ENCODE assay signal across 8 cellular contexts in the genomic region with DNA sequence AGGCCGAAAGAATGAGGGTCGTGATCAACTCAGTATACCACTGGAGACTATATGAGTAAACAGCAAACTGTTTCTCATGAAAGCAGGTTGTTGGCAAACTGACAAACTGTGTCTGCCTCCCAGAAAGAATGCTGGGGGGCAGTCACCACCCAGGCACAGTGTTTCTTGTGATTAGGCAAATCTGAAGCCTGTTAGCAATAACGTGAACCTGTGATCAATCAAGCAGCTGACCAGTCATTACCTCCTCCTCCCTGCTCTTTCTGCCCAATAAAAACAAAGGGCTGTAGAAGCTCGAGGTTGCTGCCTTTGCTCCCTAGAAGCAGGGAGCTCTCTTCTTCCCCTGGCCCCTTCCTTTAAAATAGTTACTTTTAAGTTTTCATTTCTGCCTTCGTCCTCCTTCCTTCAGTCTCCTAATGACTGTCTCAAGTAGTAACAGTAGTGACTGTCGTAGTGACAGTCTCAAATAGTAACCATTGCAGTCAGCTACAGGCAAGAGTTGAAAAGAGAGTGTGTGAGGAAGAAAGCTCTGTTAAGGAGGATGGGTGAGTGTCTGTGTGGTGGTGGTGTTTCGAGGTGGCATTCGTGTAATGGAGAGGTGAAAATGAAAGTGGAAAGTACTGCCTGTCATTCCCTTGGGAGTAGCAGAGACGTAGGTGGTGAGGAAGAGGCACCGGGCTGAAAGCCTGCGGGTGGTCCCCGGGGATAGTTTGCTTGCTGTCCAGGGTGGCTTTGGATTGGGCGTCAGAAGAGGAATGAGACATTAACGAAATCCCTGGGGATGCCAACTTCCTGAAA.
DNase-seq lines count a peak whose midpoint lies in the region; ATAC-seq and TF ChIP-seq lines count a peak whose summit lies in the region.

No MANE protein-coding gene starts in this region.

- no peak for TF ChIP-seq CTCF in GM13977 (IDR thresholded peaks at IDR 0.05; ENCODE audit: extremely low read depth, insufficient read depth, missing control alignments)

- peak; percentile 3 to 18 for DNase-seq in NCI-H526 (lab: John Stamatoyannopoulos, UW)
- DNase-seq in hepatic stellate cell (ENCODE audit: low spot score): peak; percentile 32
- no peak for DNase-seq in stimulated activated CD4-positive, alpha-beta T cell treated with anti-CD3 and anti-CD28 coated beads, Interleukin-4, amount 100 ng/mL, for 4 hours
- no peak for DNase-seq in NCI-H2171 treated with DMSO at 0.1 percent for 48 hours (lab: John Stamatoyannopoulos, UW)
- DNase-seq in GM13977 (ENCODE audit: low spot score): no peak
- no peak for DNase-seq in activated effector memory CD4-positive, alpha-beta T cell treated with anti-CD3 and anti-CD28 coated beads, Interleukin-2, amount 50 U/mL, for 16 hours

- peak; percentile 67 for ATAC-seq in GM18498 (IDR thresholded peaks at IDR 0.05; ENCODE audit: unreplicated experiment)
- ATAC-seq in HG02588 (IDR thresholded peaks at IDR 0.05; ENCODE audit: unreplicated experiment): peak; percentile 60

- in situ Hi-C loops in GM13977 (cut with MboI; ENCODE audit: low pct_unique_long_range_greater_than_20kb, low sequenced_read_pairs, unreplicated experiment): no loop called here

Comparison
In these comparisons a context has a peak if more than half of its experiments do, and no peak if none do; other contexts are left out.
1. DNase-seq: peak in NCI-H526 (2 of 2) and hepatic stellate cell (single experiment); none in stimulated activated CD4-positive, alpha-beta T cell treated with anti-CD3 and anti-CD28 coated beads, Interleukin-4, amount 100 ng/mL, for 4 hours (0 of 2), NCI-H2171 treated with DMSO at 0.1 percent for 48 hours (single experiment), GM13977 (single experiment) and activated effector memory CD4-positive, alpha-beta T cell treated with anti-CD3 and anti-CD28 coated beads, Interleukin-2, amount 50 U/mL, for 16 hours (single experiment).